Comparison of ENCODE assay signal across 1 cellular context in genomic region chr5:133842846-133843725, GRCh38.
TF ChIP-seq lines count a peak whose summit lies in the region.

No MANE protein-coding gene starts in this region.

TF ChIP-seq in HEK293, 187 proteins besides CTCF, POLR2A, EP300 and RAD21 (continued from another document):
- TF ChIP-seq PRDM10 (tag by site-specific recombination; IDR thresholded peaks at IDR 0.05) = peak; percentile 88
- TF ChIP-seq ZBTB21 (tag by site-specific recombination; IDR thresholded peaks at IDR 0.05) = no peak
- TF ChIP-seq EGR2 (tag by site-specific recombination; IDR thresholded peaks at IDR 0.05; ENCODE audit: low read depth) = peak; percentile 91
- TF ChIP-seq HOXA7 (CRISPR knock-in tag; IDR thresholded peaks at IDR 0.05; ENCODE audit: borderline replicate concordance) = no peak
- no peak for TF ChIP-seq ZNF350 (tag by site-specific recombination; IDR thresholded peaks at IDR 0.05)
- TF ChIP-seq ZNF175 (tag by site-specific recombination; IDR thresholded peaks at IDR 0.05) = no peak
- TF ChIP-seq ZBTB8A (tag by site-specific recombination; IDR thresholded peaks at IDR 0.05) = peak; percentile 52; the same call in 1 of the 2 replicates
- TF ChIP-seq ZNF202 (tag by site-specific recombination; IDR thresholded peaks at IDR 0.05; ENCODE audit: borderline replicate concordance) = no peak
- TF ChIP-seq ZNF292 (tag by site-specific recombination; IDR thresholded peaks at IDR 0.05; ENCODE audit: borderline replicate concordance, low read depth) = no peak
- TF ChIP-seq, protein P1, sequence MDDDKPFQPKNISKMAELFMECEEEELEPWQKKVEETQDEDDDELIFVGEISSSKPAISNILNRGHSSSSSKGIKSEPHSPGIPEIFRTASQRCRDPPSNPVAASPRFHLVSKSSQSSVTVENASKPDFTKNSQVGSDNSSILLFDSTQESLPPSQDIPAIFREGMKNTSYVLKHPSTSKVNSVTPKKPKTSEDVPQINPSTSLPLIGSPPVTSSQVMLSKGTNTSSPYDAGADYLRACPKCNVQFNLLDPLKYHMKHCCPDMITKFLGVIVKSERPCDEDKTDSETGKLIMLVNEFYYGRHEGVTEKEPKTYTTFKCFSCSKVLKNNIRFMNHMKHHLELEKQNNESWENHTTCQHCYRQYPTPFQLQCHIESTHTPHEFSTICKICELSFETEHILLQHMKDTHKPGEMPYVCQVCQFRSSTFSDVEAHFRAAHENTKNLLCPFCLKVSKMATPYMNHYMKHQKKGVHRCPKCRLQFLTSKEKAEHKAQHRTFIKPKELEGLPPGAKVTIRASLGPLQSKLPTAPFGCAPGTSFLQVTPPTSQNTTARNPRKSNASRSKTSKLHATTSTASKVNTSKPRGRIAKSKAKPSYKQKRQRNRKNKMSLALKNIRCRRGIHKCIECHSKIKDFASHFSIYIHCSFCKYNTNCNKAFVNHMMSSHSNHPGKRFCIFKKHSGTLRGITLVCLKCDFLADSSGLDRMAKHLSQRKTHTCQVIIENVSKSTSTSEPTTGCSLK (tag by site-specific recombination; IDR thresholded peaks at IDR 0.05) = no peak
- TF ChIP-seq, protein P2, sequence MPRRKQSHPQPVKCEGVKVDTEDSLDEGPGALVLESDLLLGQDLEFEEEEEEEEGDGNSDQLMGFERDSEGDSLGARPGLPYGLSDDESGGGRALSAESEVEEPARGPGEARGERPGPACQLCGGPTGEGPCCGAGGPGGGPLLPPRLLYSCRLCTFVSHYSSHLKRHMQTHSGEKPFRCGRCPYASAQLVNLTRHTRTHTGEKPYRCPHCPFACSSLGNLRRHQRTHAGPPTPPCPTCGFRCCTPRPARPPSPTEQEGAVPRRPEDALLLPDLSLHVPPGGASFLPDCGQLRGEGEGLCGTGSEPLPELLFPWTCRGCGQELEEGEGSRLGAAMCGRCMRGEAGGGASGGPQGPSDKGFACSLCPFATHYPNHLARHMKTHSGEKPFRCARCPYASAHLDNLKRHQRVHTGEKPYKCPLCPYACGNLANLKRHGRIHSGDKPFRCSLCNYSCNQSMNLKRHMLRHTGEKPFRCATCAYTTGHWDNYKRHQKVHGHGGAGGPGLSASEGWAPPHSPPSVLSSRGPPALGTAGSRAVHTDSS (tag by site-specific recombination; IDR thresholded peaks at IDR 0.05) = no peak
- no peak for TF ChIP-seq ZFP37 (tag by site-specific recombination; IDR thresholded peaks at IDR 0.05)
- TF ChIP-seq ZNF660 (tag by site-specific recombination; IDR thresholded peaks at IDR 0.05) = no peak
- no peak for TF ChIP-seq MYNN (tag by site-specific recombination; IDR thresholded peaks at IDR 0.05; ENCODE audit: borderline replicate concordance)
